Comparison of ENCODE assay signal across 8 cellular contexts in the genomic region with DNA sequence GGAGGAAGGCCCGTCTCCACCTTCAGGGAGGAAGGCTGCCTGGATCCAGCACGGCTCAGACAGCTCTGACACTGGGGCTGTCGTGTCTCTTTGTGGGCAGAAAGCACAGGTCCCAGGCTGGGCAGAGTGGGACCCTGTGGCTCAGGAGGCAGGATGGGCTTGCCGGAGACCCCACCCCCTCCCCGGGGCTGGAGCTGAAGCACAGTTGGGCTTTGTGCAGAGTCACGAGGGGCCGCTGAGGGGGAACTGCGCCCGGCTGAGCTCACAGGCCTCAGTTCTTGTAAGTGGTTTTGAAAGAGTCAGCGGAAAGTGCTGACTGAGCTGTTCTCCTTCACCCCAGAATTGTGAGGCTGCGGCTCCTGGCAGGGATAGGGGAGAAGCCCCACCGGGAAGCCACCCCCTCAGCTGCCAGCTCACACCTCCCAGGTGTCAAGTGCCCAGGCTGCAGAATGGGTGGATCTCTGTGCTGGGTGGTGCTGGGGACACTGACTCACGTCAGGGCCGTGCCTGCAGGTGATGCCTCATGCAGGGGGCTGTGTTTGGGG. TPM values are rescaled to one million over a fixed set of nuclear protein-coding genes. Genes with fewer than 3 reads are reported as not detected.
DNase-seq lines count a peak whose midpoint lies in the region; ATAC-seq, FAIRE-seq and TF ChIP-seq lines count a peak whose summit lies in the region.

No MANE protein-coding gene starts in this region.

- H3K4me3 ChIP-seq in BLaER1 (peak overlapping the region; percentile 49), brain microvascular endothelial cell (ENCODE audit: low read depth, low read length) (no peak overlapping the region), right lobe of liver (no peak overlapping the region)

- WGBS in right lobe of liver (ENCODE audit: insufficient coverage, low coverage, low lambda C conversion rate, missing lambda C conversion rate) = 60% methylated on average over 2 of the region's 14 CpGs

- H3K9me3 ChIP-seq in BLaER1 (no peaks in the 10 kb centered on the region), right lobe of liver (no peaks in the 10 kb centered on the region)

- TF ChIP-seq CTCF in brain microvascular endothelial cell (IDR thresholded peaks at IDR 0.05; ENCODE audit: low read depth, low read length, missing control alignments) = no peak
- TF ChIP-seq CTCF in right lobe of liver (IDR thresholded peaks at IDR 0.05) = no peak

- H3K36me3 ChIP-seq in BLaER1 = 0 out of 2 replicates have a peak, but pooled peaks cover 4% of the 10 kb centered on the region
- H3K36me3 ChIP-seq in brain microvascular endothelial cell (replicated peaks) = no peaks in the 10 kb centered on the region
- H3K36me3 ChIP-seq in right lobe of liver = no peaks in the 10 kb centered on the region

- FAIRE-seq in GM12892 (lab: Jason Lieb, UNC) = no peak

- H3K4me2 ChIP-seq in BLaER1 = peak overlapping the region; percentile 93

- ATAC-seq in right lobe of liver (peak; percentile 45 to 65 (median 51)), HG02884 (IDR thresholded peaks at IDR 0.05; ENCODE audit: unreplicated experiment) (no peak), GM19328 (IDR thresholded peaks at IDR 0.05; ENCODE audit: unreplicated experiment) (no peak)

- in situ Hi-C loops in brain microvascular endothelial cell (cut with HindIII; ENCODE audit: low pct_ligation_motif_present, low sequenced_read_pairs) = no loop called here

- H4K20me1 ChIP-seq in BLaER1 = peaks cover 35% of the 10 kb centered on the region

- H3K27me3 ChIP-seq in BLaER1 (no peaks in the 10 kb centered on the region), brain microvascular endothelial cell (replicated peaks) (no peaks in the 10 kb centered on the region), right lobe of liver (no peaks in the 10 kb centered on the region)

- peak; percentile 20 for DNase-seq in NCI-H2227 treated with DMSO at 0.1 percent for 48 hours (lab: John Stamatoyannopoulos, UW)
- DNase-seq in brain microvascular endothelial cell = peak; percentile 11
- DNase-seq in right lobe of liver = peak in 1 of 3 donors; percentile 54
- peak; percentile 76 for DNase-seq in superior temporal gyrus (ENCODE audit: extremely low spot score)
- DNase-seq in GM12892 (ENCODE audit: insufficient read length) = no peak

- H3K4me1 ChIP-seq in BLaER1 (peaks cover 74% of the 10 kb centered on the region), right lobe of liver (no peaks in the 10 kb centered on the region)

- TF ChIP-seq POLR2A in right lobe of liver (IDR thresholded peaks at IDR 0.05) (no peak), GM12892 (IDR thresholded peaks at IDR 0.05; ENCODE audit: low read depth, low read length) (no peak)

- intact Hi-C loops in right lobe of liver (cut with DNase I) = loop anchor here in 1 of 2 donors (5.0 kb wide), 1 partner anchor 49 kb away; no protein-coding TSS in a partner anchor

- H3K9ac ChIP-seq in BLaER1 = peak overlapping the region; percentile 69

- peak overlapping the region; percentile 76 for H3K27ac ChIP-seq in BLaER1
- no peak overlapping the region for H3K27ac ChIP-seq in brain microvascular endothelial cell
- no peak overlapping the region for H3K27ac ChIP-seq in right lobe of liver

RNA-seq across cellular contexts. Expression of a gene that starts 12.2 kb away (rescaled TPM):
- total RNA-seq in right lobe of liver = 10 to 100 TPM in 1 of 6 experiments, 1 to 10 TPM in 4, under 1 TPM in 1; 0.95 to 11.7 (median 4.3) TPM
- not detected for polyA plus RNA-seq in GM12892 (2012; ENCODE audit: missing spikeins)

Comparison
In these comparisons a context has a peak if more than half of its experiments do, and no peak if none do; other contexts are left out.
1. ATAC-seq: peak in right lobe of liver (4 of 4); none in HG02884 (single experiment) and GM19328 (single experiment).